ENCODE assay signal across 1 cellular context in the genomic region with DNA sequence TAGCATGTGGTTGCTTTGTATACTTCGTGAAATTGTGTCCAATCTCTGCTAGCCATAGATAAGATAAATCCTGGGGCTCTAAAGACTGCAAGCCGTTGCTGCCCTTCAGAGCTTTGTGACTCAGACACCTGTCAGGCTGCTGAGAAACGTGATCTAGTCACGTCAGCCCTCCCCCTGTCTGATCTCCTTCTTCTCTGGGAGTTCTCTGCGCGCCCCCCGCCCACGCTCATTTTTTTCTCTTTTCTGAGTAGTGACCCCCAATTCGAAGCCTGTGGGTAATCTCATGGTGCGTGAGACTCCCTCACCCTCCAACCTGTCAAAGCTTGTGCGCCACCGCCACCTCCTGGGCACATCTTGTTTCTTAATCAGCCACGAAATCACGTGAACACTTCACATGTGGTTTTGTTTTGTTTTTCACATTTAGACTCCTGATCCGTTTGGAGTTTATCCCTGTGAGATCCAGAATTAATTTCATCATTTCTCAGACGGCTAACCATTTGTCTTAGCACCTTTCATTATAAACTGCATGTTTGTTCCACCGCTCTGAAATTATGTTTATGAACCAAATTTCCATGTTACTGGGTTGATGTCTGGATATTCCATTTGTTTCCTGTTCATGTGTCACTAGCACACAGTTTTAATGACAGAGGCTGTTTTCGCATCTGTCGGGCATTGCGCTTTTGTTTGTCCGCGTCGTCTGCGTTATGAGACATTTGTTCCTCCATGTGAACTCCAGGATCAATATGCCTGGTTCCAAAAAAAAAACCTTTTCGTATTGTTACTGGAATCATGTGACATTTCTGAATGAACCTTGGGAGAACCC.
TF ChIP-seq lines count a peak whose summit lies in the region.

No MANE protein-coding gene starts in this region.

TF ChIP-seq in K562, 482 proteins besides CTCF, POLR2A, EP300 and RAD21 (continued from another document and continues in another):
- TF ChIP-seq, protein P1, sequence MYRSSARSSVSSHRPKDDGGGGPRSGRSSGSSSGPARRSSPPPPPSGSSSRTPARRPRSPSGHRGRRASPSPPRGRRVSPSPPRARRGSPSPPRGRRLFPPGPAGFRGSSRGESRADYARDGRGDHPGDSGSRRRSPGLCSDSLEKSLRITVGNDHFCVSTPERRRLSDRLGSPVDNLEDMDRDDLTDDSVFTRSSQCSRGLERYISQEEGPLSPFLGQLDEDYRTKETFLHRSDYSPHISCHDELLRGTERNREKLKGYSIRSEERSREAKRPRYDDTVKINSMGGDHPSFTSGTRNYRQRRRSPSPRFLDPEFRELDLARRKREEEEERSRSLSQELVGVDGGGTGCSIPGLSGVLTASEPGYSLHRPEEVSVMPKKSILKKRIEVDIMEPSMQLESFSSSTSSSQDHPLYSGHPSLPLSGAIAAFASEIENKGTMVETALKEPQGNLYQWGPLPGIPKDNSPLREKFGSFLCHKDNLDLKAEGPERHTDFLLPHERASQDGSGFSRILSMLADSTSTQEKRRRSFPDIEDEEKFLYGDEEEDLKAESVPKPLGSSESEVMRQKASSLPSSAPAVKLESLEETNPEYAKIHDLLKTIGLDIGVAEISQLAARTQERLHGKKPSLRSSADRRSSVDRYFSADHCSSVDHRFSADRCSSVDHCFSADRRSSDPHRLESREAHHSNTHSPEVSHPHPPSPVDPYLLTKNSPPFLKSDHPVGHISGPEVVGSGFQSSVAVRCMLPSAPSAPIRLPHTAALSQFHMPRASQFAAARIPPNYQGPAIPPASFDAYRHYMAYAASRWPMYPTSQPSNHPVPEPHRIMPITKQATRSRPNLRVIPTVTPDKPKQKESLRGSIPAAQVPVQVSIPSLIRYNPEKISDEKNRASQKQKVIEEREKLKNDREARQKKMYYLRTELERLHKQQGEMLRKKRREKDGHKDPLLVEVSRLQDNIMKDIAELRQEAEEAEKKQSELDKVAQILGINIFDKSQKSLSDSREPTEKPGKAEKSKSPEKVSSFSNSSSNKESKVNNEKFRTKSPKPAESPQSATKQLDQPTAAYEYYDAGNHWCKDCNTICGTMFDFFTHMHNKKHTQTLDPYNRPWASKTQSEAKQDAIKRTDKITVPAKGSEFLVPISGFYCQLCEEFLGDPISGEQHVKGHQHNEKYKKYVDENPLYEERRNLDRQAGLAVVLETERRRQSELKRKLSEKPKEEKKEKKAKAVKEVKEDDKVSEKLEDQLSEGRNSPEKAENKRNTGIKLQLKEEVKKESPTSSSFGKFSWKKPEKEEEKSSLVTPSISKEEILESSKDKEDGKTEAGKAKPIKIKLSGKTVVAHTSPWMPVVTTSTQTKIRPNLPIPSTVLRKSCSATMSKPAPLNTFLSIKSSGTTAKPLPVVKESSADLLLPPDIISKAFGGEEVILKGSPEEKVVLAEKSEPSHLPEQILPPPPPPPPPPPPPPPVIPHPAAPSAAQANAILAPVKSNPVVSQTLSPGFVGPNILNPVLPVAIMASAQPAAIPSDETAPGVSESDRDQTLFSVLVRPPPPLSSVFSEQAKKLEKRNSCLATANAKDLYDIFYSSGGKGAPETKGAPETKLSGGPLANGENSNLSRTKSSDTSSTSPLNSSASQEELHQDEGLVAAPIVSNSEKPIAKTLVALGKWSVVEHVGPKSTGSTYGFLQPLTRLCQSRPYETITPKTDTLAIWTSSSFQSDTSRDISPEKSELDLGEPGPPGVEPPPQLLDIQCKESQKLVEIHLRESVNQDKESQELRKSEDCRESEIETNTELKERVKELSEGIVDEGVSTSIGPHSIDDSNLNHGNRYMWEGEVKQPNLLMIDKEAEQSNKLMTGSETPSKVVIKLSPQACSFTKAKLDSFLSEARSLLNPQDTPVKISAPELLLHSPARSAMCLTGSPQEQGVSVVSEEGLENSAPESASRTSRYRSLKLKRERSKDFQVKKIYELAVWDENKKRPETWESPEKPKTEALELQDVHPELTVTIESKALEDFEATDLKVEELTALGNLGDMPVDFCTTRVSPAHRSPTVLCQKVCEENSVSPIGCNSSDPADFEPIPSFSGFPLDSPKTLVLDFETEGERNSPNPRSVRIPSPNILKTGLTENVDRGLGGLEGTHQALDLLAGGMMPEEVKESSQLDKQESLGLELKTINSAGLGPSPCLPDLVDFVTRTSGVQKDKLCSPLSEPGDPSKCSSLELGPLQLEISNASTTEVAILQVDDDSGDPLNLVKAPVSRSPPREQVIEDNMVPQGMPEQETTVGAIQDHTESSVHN (IDR thresholded peaks at IDR 0.05; ENCODE audit: borderline replicate concordance in 1 of 2, low read depth in 1 of 2), result peak in 1 of 2 experiments; percentile 93; a peak in 2 of 4 replicates
- TF ChIP-seq ZNF354B (CRISPR knock-in tag; IDR thresholded peaks at IDR 0.05), result peak; percentile 39; the same call in 1 of the 2 replicates
- no peak for TF ChIP-seq BDP1 (IDR thresholded peaks at IDR 0.05; ENCODE audit: insufficient read depth, insufficient read length)
- peak; percentile 62 for TF ChIP-seq EP400 (IDR thresholded peaks at IDR 0.05)
- peak; percentile 44 for TF ChIP-seq NFE2 (IDR thresholded peaks at IDR 0.05; ENCODE audit: low read depth)
- peak; percentile 78 for TF ChIP-seq MAX (CRISPR knock-in tag; IDR thresholded peaks at IDR 0.05)
- no peak for TF ChIP-seq ZNF445 (CRISPR knock-in tag; IDR thresholded peaks at IDR 0.05; ENCODE audit: low read depth)
- 0 out of 4 replicates have a peak, but pooled peaks have one; percentile 31 to 32 for TF ChIP-seq NRF1 (conservative IDR thresholded peaks at IDR 0.05 in 1 of 2, IDR thresholded peaks at IDR 0.05 in 1 of 2)
- peak; percentile 75 for TF ChIP-seq ATF7 (IDR thresholded peaks at IDR 0.05)
- TF ChIP-seq FOXJ2 (tag; IDR thresholded peaks at IDR 0.05), result peak; percentile 47; the same call in 1 of the 2 replicates
- peak; percentile 48; the same call in 1 of the 2 replicates for TF ChIP-seq MTA1 (IDR thresholded peaks at IDR 0.05; ENCODE audit: borderline replicate concordance)
- TF ChIP-seq, protein P2, sequence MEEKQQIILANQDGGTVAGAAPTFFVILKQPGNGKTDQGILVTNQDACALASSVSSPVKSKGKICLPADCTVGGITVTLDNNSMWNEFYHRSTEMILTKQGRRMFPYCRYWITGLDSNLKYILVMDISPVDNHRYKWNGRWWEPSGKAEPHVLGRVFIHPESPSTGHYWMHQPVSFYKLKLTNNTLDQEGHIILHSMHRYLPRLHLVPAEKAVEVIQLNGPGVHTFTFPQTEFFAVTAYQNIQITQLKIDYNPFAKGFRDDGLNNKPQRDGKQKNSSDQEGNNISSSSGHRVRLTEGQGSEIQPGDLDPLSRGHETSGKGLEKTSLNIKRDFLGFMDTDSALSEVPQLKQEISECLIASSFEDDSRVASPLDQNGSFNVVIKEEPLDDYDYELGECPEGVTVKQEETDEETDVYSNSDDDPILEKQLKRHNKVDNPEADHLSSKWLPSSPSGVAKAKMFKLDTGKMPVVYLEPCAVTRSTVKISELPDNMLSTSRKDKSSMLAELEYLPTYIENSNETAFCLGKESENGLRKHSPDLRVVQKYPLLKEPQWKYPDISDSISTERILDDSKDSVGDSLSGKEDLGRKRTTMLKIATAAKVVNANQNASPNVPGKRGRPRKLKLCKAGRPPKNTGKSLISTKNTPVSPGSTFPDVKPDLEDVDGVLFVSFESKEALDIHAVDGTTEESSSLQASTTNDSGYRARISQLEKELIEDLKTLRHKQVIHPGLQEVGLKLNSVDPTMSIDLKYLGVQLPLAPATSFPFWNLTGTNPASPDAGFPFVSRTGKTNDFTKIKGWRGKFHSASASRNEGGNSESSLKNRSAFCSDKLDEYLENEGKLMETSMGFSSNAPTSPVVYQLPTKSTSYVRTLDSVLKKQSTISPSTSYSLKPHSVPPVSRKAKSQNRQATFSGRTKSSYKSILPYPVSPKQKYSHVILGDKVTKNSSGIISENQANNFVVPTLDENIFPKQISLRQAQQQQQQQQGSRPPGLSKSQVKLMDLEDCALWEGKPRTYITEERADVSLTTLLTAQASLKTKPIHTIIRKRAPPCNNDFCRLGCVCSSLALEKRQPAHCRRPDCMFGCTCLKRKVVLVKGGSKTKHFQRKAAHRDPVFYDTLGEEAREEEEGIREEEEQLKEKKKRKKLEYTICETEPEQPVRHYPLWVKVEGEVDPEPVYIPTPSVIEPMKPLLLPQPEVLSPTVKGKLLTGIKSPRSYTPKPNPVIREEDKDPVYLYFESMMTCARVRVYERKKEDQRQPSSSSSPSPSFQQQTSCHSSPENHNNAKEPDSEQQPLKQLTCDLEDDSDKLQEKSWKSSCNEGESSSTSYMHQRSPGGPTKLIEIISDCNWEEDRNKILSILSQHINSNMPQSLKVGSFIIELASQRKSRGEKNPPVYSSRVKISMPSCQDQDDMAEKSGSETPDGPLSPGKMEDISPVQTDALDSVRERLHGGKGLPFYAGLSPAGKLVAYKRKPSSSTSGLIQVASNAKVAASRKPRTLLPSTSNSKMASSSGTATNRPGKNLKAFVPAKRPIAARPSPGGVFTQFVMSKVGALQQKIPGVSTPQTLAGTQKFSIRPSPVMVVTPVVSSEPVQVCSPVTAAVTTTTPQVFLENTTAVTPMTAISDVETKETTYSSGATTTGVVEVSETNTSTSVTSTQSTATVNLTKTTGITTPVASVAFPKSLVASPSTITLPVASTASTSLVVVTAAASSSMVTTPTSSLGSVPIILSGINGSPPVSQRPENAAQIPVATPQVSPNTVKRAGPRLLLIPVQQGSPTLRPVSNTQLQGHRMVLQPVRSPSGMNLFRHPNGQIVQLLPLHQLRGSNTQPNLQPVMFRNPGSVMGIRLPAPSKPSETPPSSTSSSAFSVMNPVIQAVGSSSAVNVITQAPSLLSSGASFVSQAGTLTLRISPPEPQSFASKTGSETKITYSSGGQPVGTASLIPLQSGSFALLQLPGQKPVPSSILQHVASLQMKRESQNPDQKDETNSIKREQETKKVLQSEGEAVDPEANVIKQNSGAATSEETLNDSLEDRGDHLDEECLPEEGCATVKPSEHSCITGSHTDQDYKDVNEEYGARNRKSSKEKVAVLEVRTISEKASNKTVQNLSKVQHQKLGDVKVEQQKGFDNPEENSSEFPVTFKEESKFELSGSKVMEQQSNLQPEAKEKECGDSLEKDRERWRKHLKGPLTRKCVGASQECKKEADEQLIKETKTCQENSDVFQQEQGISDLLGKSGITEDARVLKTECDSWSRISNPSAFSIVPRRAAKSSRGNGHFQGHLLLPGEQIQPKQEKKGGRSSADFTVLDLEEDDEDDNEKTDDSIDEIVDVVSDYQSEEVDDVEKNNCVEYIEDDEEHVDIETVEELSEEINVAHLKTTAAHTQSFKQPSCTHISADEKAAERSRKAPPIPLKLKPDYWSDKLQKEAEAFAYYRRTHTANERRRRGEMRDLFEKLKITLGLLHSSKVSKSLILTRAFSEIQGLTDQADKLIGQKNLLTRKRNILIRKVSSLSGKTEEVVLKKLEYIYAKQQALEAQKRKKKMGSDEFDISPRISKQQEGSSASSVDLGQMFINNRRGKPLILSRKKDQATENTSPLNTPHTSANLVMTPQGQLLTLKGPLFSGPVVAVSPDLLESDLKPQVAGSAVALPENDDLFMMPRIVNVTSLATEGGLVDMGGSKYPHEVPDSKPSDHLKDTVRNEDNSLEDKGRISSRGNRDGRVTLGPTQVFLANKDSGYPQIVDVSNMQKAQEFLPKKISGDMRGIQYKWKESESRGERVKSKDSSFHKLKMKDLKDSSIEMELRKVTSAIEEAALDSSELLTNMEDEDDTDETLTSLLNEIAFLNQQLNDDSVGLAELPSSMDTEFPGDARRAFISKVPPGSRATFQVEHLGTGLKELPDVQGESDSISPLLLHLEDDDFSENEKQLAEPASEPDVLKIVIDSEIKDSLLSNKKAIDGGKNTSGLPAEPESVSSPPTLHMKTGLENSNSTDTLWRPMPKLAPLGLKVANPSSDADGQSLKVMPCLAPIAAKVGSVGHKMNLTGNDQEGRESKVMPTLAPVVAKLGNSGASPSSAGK (IDR thresholded peaks at IDR 0.05), result peak; percentile 68
- TF ChIP-seq DIDO1 (tag; IDR thresholded peaks at IDR 0.05; ENCODE audit: low read depth), result peak; percentile 62; the same call in 1 of the 2 replicates
- peak; percentile 62 for TF ChIP-seq CREM (IDR thresholded peaks at IDR 0.05; ENCODE audit: low read depth)
- TF ChIP-seq, protein P3, sequence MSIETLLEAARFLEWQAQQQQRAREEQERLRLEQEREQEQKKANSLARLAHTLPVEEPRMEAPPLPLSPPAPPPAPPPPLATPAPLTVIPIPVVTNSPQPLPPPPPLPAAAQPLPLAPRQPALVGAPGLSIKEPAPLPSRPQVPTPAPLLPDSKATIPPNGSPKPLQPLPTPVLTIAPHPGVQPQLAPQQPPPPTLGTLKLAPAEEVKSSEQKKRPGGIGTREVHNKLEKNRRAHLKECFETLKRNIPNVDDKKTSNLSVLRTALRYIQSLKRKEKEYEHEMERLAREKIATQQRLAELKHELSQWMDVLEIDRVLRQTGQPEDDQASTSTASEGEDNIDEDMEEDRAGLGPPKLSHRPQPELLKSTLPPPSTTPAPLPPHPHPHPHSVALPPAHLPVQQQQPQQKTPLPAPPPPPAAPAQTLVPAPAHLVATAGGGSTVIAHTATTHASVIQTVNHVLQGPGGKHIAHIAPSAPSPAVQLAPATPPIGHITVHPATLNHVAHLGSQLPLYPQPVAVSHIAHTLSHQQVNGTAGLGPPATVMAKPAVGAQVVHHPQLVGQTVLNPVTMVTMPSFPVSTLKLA (conservative IDR thresholded peaks at IDR 0.05), result peak; percentile 99
- no peak for TF ChIP-seq ZNF584 (CRISPR knock-in tag; IDR thresholded peaks at IDR 0.05; ENCODE audit: low read depth)
- peak; percentile 50; the same call in 1 of the 2 replicates for TF ChIP-seq MTA3 (IDR thresholded peaks at IDR 0.05; ENCODE audit: borderline replicate concordance)
- 0 out of 2 replicates have a peak, but pooled peaks have one; percentile 4 for TF ChIP-seq ZNF766 (CRISPR knock-in tag; conservative IDR thresholded peaks at IDR 0.05)
- TF ChIP-seq, protein P4, sequence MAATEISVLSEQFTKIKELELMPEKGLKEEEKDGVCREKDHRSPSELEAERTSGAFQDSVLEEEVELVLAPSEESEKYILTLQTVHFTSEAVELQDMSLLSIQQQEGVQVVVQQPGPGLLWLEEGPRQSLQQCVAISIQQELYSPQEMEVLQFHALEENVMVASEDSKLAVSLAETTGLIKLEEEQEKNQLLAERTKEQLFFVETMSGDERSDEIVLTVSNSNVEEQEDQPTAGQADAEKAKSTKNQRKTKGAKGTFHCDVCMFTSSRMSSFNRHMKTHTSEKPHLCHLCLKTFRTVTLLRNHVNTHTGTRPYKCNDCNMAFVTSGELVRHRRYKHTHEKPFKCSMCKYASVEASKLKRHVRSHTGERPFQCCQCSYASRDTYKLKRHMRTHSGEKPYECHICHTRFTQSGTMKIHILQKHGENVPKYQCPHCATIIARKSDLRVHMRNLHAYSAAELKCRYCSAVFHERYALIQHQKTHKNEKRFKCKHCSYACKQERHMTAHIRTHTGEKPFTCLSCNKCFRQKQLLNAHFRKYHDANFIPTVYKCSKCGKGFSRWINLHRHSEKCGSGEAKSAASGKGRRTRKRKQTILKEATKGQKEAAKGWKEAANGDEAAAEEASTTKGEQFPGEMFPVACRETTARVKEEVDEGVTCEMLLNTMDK (IDR thresholded peaks at IDR 0.05; ENCODE audit: borderline replicate concordance, insufficient read depth, low read depth, low read length, poor library complexity, severe bottlenecking), result peak; percentile 15
- TF ChIP-seq NCOR1 (IDR thresholded peaks at IDR 0.05), result peak; percentile 61
- TF ChIP-seq ESRRA (IDR thresholded peaks at IDR 0.05; ENCODE audit: borderline replicate concordance, low read depth), result peak; percentile 48; the same call in 1 of the 2 replicates
- TF ChIP-seq EZH2 (IDR thresholded peaks at IDR 0.05; ENCODE audit: borderline replicate concordance, low read depth, low read length), result no peak
- TF ChIP-seq ZNF282 (CRISPR knock-in tag; IDR thresholded peaks at IDR 0.05), result 0 out of 2 replicates have a peak, but pooled peaks have one; percentile 36
- TF ChIP-seq BHLHE40 (IDR thresholded peaks at IDR 0.05; ENCODE audit: low read length), result peak; percentile 95
- 0 out of 2 replicates have a peak, but pooled peaks have one; percentile 17 for TF ChIP-seq MTA2 (IDR thresholded peaks at IDR 0.05; ENCODE audit: low read depth)
- peak; percentile 98 for TF ChIP-seq KDM1A (IDR thresholded peaks at IDR 0.05)
- peak; percentile 54; the same call in 1 of the 2 replicates for TF ChIP-seq CTBP1 (IDR thresholded peaks at IDR 0.05; ENCODE audit: borderline replicate concordance)
- TF ChIP-seq CXXC5 (CRISPR knock-in tag; IDR thresholded peaks at IDR 0.05), result peak; percentile 67; the same call in 1 of the 2 replicates
